Comparison of ENCODE assay signal across 9 cellular contexts in genomic region chr16:85888405-85889331, GRCh38. TPM values are rescaled to one million over a fixed set of nuclear protein-coding genes. Genes with fewer than 3 reads are reported as not detected.
DNase-seq lines count a peak whose midpoint lies in the region; ATAC-seq, FAIRE-seq and TF ChIP-seq lines count a peak whose summit lies in the region.
"Had no signal": no experiment of that assay in that cellular context is flagged by ENCODE, and none has a peak within 500 bp of the region (broad histone marks: within the 10 kb centered on the region; RNA-seq: fewer than 3 reads in every experiment).

No MANE protein-coding gene starts in this region.

- H3K4me3 Mint-ChIP-seq in astrocyte (ENCODE audit: unreplicated experiment): peak overlapping the region; percentile 6
- H3K4me3 Mint-ChIP-seq: CD4-positive, alpha-beta memory T cell had no signal

- H3K4me3 ChIP-seq in Loucy (ENCODE audit: low read length, poor library complexity, severe bottlenecking): no peak overlapping the region
- no peak overlapping the region for H3K4me3 ChIP-seq in astrocyte (ENCODE audit: insufficient read depth, low read depth, low read length)
- H3K4me3 ChIP-seq in tibial artery: no peak overlapping the region

- H3K4me1 ChIP-seq in Loucy (ENCODE audit: insufficient read depth, low read length, poor library complexity, severe bottlenecking): peaks cover 5% of the 10 kb centered on the region
- peaks cover 15% of the 10 kb centered on the region for H3K4me1 ChIP-seq in astrocyte (ENCODE audit: insufficient read depth, low read length)
- no peaks in the 10 kb centered on the region for H3K4me1 ChIP-seq in tibial artery

- no peaks in the 10 kb centered on the region for H3K79me2 ChIP-seq in Loucy (ENCODE audit: insufficient read depth, low read length)
- no peaks in the 10 kb centered on the region for H3K79me2 ChIP-seq in astrocyte (ENCODE audit: insufficient read depth, low read length)

- no peaks in the 10 kb centered on the region for H3K9me3 Mint-ChIP-seq in astrocyte (ENCODE audit: unreplicated experiment)
- H3K9me3 Mint-ChIP-seq: CD4-positive, alpha-beta memory T cell had no signal

- H3K36me3 ChIP-seq in Loucy (ENCODE audit: insufficient read depth, low read length): no peaks in the 10 kb centered on the region
- no peaks in the 10 kb centered on the region for H3K36me3 ChIP-seq in astrocyte (ENCODE audit: insufficient read depth, low read length)
- no peaks in the 10 kb centered on the region for H3K36me3 ChIP-seq in tibial artery

- H3K27ac ChIP-seq in astrocyte (ENCODE audit: low read depth, low read length): peak overlapping the region; percentile 16
- H3K27ac ChIP-seq in tibial artery: no peak overlapping the region

- H3K9me3 ChIP-seq in Loucy (ENCODE audit: insufficient read depth, low read depth, low read length) (no peaks in the 10 kb centered on the region), astrocyte (ENCODE audit: insufficient read depth, low read depth, low read length) (no peaks in the 10 kb centered on the region), tibial artery (no peaks in the 10 kb centered on the region)

- H3K27me3 Mint-ChIP-seq in astrocyte (ENCODE audit: low read depth, unreplicated experiment): peaks cover 24% of the 10 kb centered on the region

- H3F3A ChIP-seq in Loucy (ENCODE audit: low read depth): no peaks in the 10 kb centered on the region

- H4K20me1 ChIP-seq in Loucy (ENCODE audit: insufficient read depth, low read length, poor library complexity, severe bottlenecking): no peaks in the 10 kb centered on the region
- H4K20me1 ChIP-seq in astrocyte (ENCODE audit: insufficient read depth, low read length): no peaks in the 10 kb centered on the region

- H3K4me1 Mint-ChIP-seq in astrocyte (ENCODE audit: low read depth, unreplicated experiment): peaks cover 21% of the 10 kb centered on the region

- ATAC-seq in activated CD4-positive, CD25-positive, alpha-beta regulatory T cell treated with anti-CD3 and anti-CD28 coated beads, Interleukin-2, amount 50 U/mL, for 24 hours: peak; percentile 86 to 95
- peak; percentile 76 for ATAC-seq in GM21825 (IDR thresholded peaks at IDR 0.05; ENCODE audit: unreplicated experiment)

- H3K4me2 ChIP-seq in Loucy (ENCODE audit: low read depth, low read length, poor library complexity, severe bottlenecking) (peak overlapping the region; percentile 52), astrocyte (ENCODE audit: low read length) (peak overlapping the region; percentile 81)

- H3K9me2 ChIP-seq in Loucy (replicated peaks; ENCODE audit: low read depth, low read length): no peaks in the 10 kb centered on the region

- no peak for TF ChIP-seq CTCF in Loucy (conservative IDR thresholded peaks at IDR 0.05; ENCODE audit: low read length)
- no peak for TF ChIP-seq CTCF in astrocyte (IDR thresholded peaks at IDR 0.05; ENCODE audit: insufficient read depth, low read depth, low read length)
- TF ChIP-seq CTCF in tibial artery (IDR thresholded peaks at IDR 0.05): no peak

- H3K36me3 Mint-ChIP-seq in astrocyte (ENCODE audit: low read depth, unreplicated experiment): no peaks in the 10 kb centered on the region
- H3K36me3 Mint-ChIP-seq: CD4-positive, alpha-beta memory T cell had no signal

- H3K9ac ChIP-seq in Loucy (ENCODE audit: low read depth, low read length, poor library complexity, severe bottlenecking) (no peak overlapping the region), astrocyte (ENCODE audit: low read length) (no peak overlapping the region)

- H3K27ac Mint-ChIP-seq in astrocyte (ENCODE audit: unreplicated experiment): peak overlapping the region; percentile 56

- H2AFZ ChIP-seq in Loucy (ENCODE audit: low read length) (peak overlapping the region; percentile 39; the same call in 1 of the 2 replicates), astrocyte (ENCODE audit: low read depth, low read length) (no peak overlapping the region)

- no peak for DNase-seq in activated CD4-positive, CD25-positive, alpha-beta regulatory T cell treated with anti-CD3 and anti-CD28 coated beads, Interleukin-2, amount 50 U/mL, for 72 hours
- peak; percentile 79 for DNase-seq in astrocyte (ENCODE audit: low read depth)
- DNase-seq in stimulated activated CD8-positive, alpha-beta memory T cell treated with anti-CD3 and anti-CD28 coated beads, Interleukin-7, amount 100 ng/mL, for 48 hours (ENCODE audit: extremely low read depth in 1 of 2, low read depth in 1 of 2): peak; percentile 6 to 23
- DNase-seq in HPDE6-E6E7 (ENCODE audit: extremely low spot score): no peak
- no peak for DNase-seq in tibial artery

- no peaks in the 10 kb centered on the region for H3K27me3 ChIP-seq in Loucy (ENCODE audit: insufficient read depth, low read length, poor library complexity, severe bottlenecking)
- peaks cover 11% of the 10 kb centered on the region for H3K27me3 ChIP-seq in astrocyte (ENCODE audit: insufficient read depth, low read length)
- peaks cover 0 to 53% of the 10 kb centered on the region in 2 donors for H3K27me3 ChIP-seq in tibial artery

- intact Hi-C loops in tibial artery (cut with DNase I; ENCODE audit: low total_unique reads): no loop called here

- no peak for FAIRE-seq in astrocyte (lab: Jason Lieb, UNC)

RNA-seq across cellular contexts. Expression of gene IRF8, which starts 10.3 kb away (rescaled TPM):
- 0.41 and 0.59 TPM in 2 replicates for total RNA-seq in astrocyte

Comparison
In these comparisons a context has a peak if more than half of its experiments do, and no peak if none do; other contexts are left out.
1. DNase-seq: peak in astrocyte (single experiment) and stimulated activated CD8-positive, alpha-beta memory T cell treated with anti-CD3 and anti-CD28 coated beads, Interleukin-7, amount 100 ng/mL, for 48 hours (2 of 2); none in activated CD4-positive, CD25-positive, alpha-beta regulatory T cell treated with anti-CD3 and anti-CD28 coated beads, Interleukin-2, amount 50 U/mL, for 72 hours (single experiment), HPDE6-E6E7 (single experiment) and tibial artery (0 of 2).